In genomic region chr20:49400904-49401303, GRCh38 we compare ENCODE assay signal across 15 cellular contexts.
A peak's percentile ranks its signal among the peaks of the same experiment; 100 is the strongest.
DNase-seq lines count a peak whose midpoint lies in the region; ATAC-seq and TF ChIP-seq lines count a peak whose summit lies in the region.
"Had no signal": no experiment of that assay in that cellular context is flagged by ENCODE, and none has a peak within 500 bp of the region (broad histone marks: within the 10 kb centered on the region; RNA-seq: fewer than 3 reads in every experiment).

No MANE protein-coding gene starts in this region.

- intact Hi-C loops in tibial artery (cut with DNase I; ENCODE audit: low total_unique reads): no loop called here

- 38 to 41% methylated on average over 3 of the region's 3 CpGs for WGBS in esophagus, 2 donors

- no peak for TF ChIP-seq CTCF in tibial artery (IDR thresholded peaks at IDR 0.05)

- H3K36me3 ChIP-seq in SJSA1: no peaks in the 10 kb centered on the region
- H3K36me3 ChIP-seq in esophagus (ENCODE audit: control insufficient read depth in 2 of 2, insufficient read depth in 2 of 2, low read length in 1 of 2): no peaks in the 10 kb centered on the region
- no peaks in the 10 kb centered on the region for H3K36me3 ChIP-seq in mucosa of rectum (ENCODE audit: control insufficient read depth in 2 of 2, insufficient read depth in 2 of 2, low read length in 2 of 2)
- H3K36me3 ChIP-seq in tibial artery: no peaks in the 10 kb centered on the region
- no peaks in the 10 kb centered on the region for H3K36me3 ChIP-seq in H7 (replicated peaks; ENCODE audit: control insufficient read depth, insufficient read depth, low read length)

- no peak overlapping the region for H3K9ac ChIP-seq in mucosa of rectum (ENCODE audit: low read depth in 1 of 2, low read length in 2 of 2)

- H3K27ac ChIP-seq in SJSA1 (peak overlapping the region; percentile 92), esophagus (ENCODE audit: low read depth in 2 of 2, low read length in 1 of 2) (peak overlapping the region; percentile 62 to 71), mucosa of rectum (ENCODE audit: low read depth in 2 of 2, low read length in 2 of 2) (peak overlapping the region; percentile 4 to 13), tibial artery (peak overlapping the region; percentile 79 to 85)

- DNase-seq in SJSA1 (ENCODE audit: low read depth in 1 of 2, low spot score in 2 of 2) (peak; percentile 83 to 96), tibial artery (peak; percentile 59 to 82), ureter (ENCODE audit: low spot score) (no peak), H7 (no peak), HT-29 (ENCODE audit: low spot score) (no peak)
- DNase-seq: activated naive CD4-positive, alpha-beta T cell treated with Interleukin-2 at 50 U/mL for 16 hours; CD8-positive, alpha-beta T cell; GF-D8; Kasumi-1; NCI-H1930; NK-92 treated with Interleukin-12 subunit alpha and Interleukin-12 subunit beta, amount 100 ng/mL, for 24 hours; stimulated activated naive CD4-positive, alpha-beta T cell treated with Interleukin-2 at 50 U/mL for 16 hours had no signal

- no peaks in the 10 kb centered on the region for H3K27me3 ChIP-seq in SJSA1 (replicated peaks)
- H3K27me3 ChIP-seq in esophagus (ENCODE audit: control insufficient read depth in 1 of 2, insufficient read depth in 2 of 2, low read length in 2 of 2): no peaks in the 10 kb centered on the region
- no peaks in the 10 kb centered on the region for H3K27me3 ChIP-seq in mucosa of rectum (ENCODE audit: control insufficient read depth in 2 of 2, insufficient read depth in 2 of 2, low read length in 2 of 2)
- H3K27me3 ChIP-seq in tibial artery: no peaks in the 10 kb centered on the region
- no peaks in the 10 kb centered on the region for H3K27me3 ChIP-seq in H7 (ENCODE audit: control insufficient read depth, insufficient read depth, low read length)

- H3K4me3 ChIP-seq in SJSA1 (no peak overlapping the region), esophagus (ENCODE audit: low read depth in 1 of 2, low read length in 2 of 2) (no peak overlapping the region), mucosa of rectum (ENCODE audit: low read length in 2 of 2) (no peak overlapping the region), tibial artery (no peak overlapping the region), H7 (ENCODE audit: insufficient read depth, low read depth, low read length) (no peak overlapping the region)

- no peak for ATAC-seq in activated CD4-positive, CD25-positive, alpha-beta regulatory T cell treated with anti-CD3 and anti-CD28 coated beads, Interleukin-2, amount 50 U/mL, for 24 hours
- ATAC-seq: CD8-positive, alpha-beta T cell had no signal

- H3K4me1 ChIP-seq in SJSA1 (replicated peaks): peaks cover 70% of the 10 kb centered on the region
- peaks cover 0 to 6% of the 10 kb centered on the region in 2 donors for H3K4me1 ChIP-seq in esophagus (ENCODE audit: control insufficient read depth in 2 of 2, insufficient read depth in 2 of 2, low read length in 1 of 2)
- no peaks in the 10 kb centered on the region for H3K4me1 ChIP-seq in mucosa of rectum (ENCODE audit: control insufficient read depth in 2 of 2, insufficient read depth in 2 of 2, low read length in 2 of 2)
- H3K4me1 ChIP-seq in tibial artery: peaks cover 0 to 45% (median 26%) of the 10 kb centered on the region in 4 donors

- no peaks in the 10 kb centered on the region for H3K9me3 ChIP-seq in SJSA1 (replicated peaks)
- H3K9me3 ChIP-seq in esophagus (ENCODE audit: control insufficient read depth in 2 of 2, insufficient read depth in 1 of 2, low read depth in 1 of 2, low read length in 1 of 2): peaks cover 0 to 3% of the 10 kb centered on the region in 2 donors
- H3K9me3 ChIP-seq in mucosa of rectum (ENCODE audit: control insufficient read depth in 2 of 2, low read length in 2 of 2): no peaks in the 10 kb centered on the region
- H3K9me3 ChIP-seq in tibial artery: no peaks in the 10 kb centered on the region

Comparison
In these comparisons a context has a peak if more than half of its experiments do, and no peak if none do; other contexts are left out.
1. DNase-seq: peak in SJSA1 (2 of 2) and tibial artery (2 of 2); none in ureter (single experiment), H7 (single experiment) and HT-29 (single experiment).
2. H3K27ac ChIP-seq: peak in every context shown above with its lines; median percentile 92 in SJSA1; 82 in tibial artery; 66 in esophagus; 8 in mucosa of rectum.